Comparison of ENCODE assay signal across 17 cellular contexts in the genomic region with DNA sequence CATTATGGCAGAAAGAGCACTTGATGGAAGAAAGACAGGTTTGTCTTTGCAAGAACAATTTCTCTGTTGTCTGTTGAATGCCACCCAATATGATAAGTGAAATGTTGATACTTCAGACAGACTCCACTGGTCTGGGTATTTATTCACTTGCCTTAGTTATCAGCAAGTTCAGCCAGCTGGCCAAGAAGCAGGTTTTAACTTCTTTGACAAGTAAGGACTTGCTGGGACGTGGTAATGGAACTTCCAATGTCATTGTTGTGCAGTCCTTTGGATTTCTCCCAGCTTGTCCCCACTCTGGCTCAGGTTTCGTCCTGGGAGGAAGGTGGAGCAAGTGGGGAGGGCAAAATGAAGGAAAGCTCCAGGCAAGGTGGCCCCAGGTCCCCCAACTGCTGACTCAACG.
"Had no signal": no experiment of that assay in that cellular context is flagged by ENCODE, and none has a peak within 500 bp of the region (broad histone marks: within the 10 kb centered on the region; RNA-seq: fewer than 3 reads in every experiment).

No MANE protein-coding gene starts in this region.

- H3K36me3 Mint-ChIP-seq: naive thymus-derived CD4-positive, alpha-beta T cell; stimulated activated naive B cell treated with anti-CD40 and anti-IgM and Interleukin-4, amounts not matched to agents 10 μg/mL and 1 μg/mL and 100 μg/mL, for 72 hours had no signal

- H3K27ac ChIP-seq: foreskin keratinocyte, sigmoid colon, thoracic aorta had no signal

- ATAC-seq: foreskin keratinocyte; left colon; left ventricle myocardium superior; naive thymus-derived CD4-positive, alpha-beta T cell; stimulated activated naive B cell treated with anti-CD40 and anti-IgM and Interleukin-4, amounts not matched to agents 10 μg/mL and 1 μg/mL and 100 μg/mL, for 72 hours; stimulated activated naive CD8-positive, alpha-beta T cell treated with anti-CD3 and anti-CD28 coated beads, Interleukin-15, amount 100 ng/mL, for 72 hours had no signal

- H3K4me3 ChIP-seq: lung, sigmoid colon, skin epidermis, thoracic aorta had no signal

- DNase-seq: dermis blood vessel endothelial cell; erythroblast; left colon; left ventricle myocardium superior; mesendoderm; naive thymus-derived CD4-positive, alpha-beta T cell; nephron progenitor cell; sigmoid colon; stimulated activated CD4-positive, alpha-beta T cell treated with anti-CD3 and anti-CD28 coated beads, Interleukin-2, amount 100 ng/mL, for 24 hours; stimulated activated CD4-positive, alpha-beta T cell treated with anti-CD3 and anti-CD28 coated beads, Interleukin-4, amount 100 ng/mL, for 4 hours; stimulated activated naive B cell treated with anti-CD40 and anti-IgM and Interleukin-4, amounts not matched to agents 10 μg/mL and 1 μg/mL and 100 μg/mL, for 72 hours; stimulated activated naive CD8-positive, alpha-beta T cell treated with anti-CD3 and anti-CD28 coated beads, Interleukin-15, amount 100 ng/mL, for 72 hours; trophoblast cell had no signal

- H3K27ac Mint-ChIP-seq: nephron progenitor cell; stimulated activated naive B cell treated with anti-CD40 and anti-IgM and Interleukin-4, amounts not matched to agents 10 μg/mL and 1 μg/mL and 100 μg/mL, for 72 hours; stimulated activated naive CD8-positive, alpha-beta T cell treated with anti-CD3 and anti-CD28 coated beads, Interleukin-15, amount 100 ng/mL, for 72 hours had no signal

- H3K4me3 Mint-ChIP-seq: naive thymus-derived CD4-positive, alpha-beta T cell; nephron progenitor cell; stimulated activated naive B cell treated with anti-CD40 and anti-IgM and Interleukin-4, amounts not matched to agents 10 μg/mL and 1 μg/mL and 100 μg/mL, for 72 hours; stimulated activated naive CD8-positive, alpha-beta T cell treated with anti-CD3 and anti-CD28 coated beads, Interleukin-15, amount 100 ng/mL, for 72 hours had no signal

- H3K27me3 Mint-ChIP-seq: stimulated activated naive CD8-positive, alpha-beta T cell treated with anti-CD3 and anti-CD28 coated beads, Interleukin-15, amount 100 ng/mL, for 72 hours had no signal

- H3K9me3 Mint-ChIP-seq: naive thymus-derived CD4-positive, alpha-beta T cell; stimulated activated naive B cell treated with anti-CD40 and anti-IgM and Interleukin-4, amounts not matched to agents 10 μg/mL and 1 μg/mL and 100 μg/mL, for 72 hours; stimulated activated naive CD8-positive, alpha-beta T cell treated with anti-CD3 and anti-CD28 coated beads, Interleukin-15, amount 100 ng/mL, for 72 hours had no signal
